ENCODE assay signal across 10 cellular contexts in genomic region chr11:117201906-117202305, GRCh38. TPM values are rescaled to one million over a fixed set of nuclear protein-coding genes. Genes with fewer than 3 reads are reported as not detected.
DNase-seq lines count a peak whose midpoint lies in the region; ATAC-seq and TF ChIP-seq lines count a peak whose summit lies in the region.
"Had no signal": no experiment of that assay in that cellular context is flagged by ENCODE, and none has a peak within 500 bp of the region (broad histone marks: within the 10 kb centered on the region; RNA-seq: fewer than 3 reads in every experiment).

No MANE protein-coding gene starts in this region.

- peak overlapping the region; percentile 25; the same call in 1 of the 2 replicates for H4K5ac ChIP-seq in IMR-90 (ENCODE audit: low read depth, low read length)

- TF ChIP-seq POLR2A in IMR-90 (IDR thresholded peaks at IDR 0.05; ENCODE audit: low read depth, low read length) = peak; percentile 18; the same call in 1 of the 2 replicates

- H2BK120ac ChIP-seq in IMR-90 (ENCODE audit: low read depth, low read length) = no peak overlapping the region

- H3K4me1 ChIP-seq in IMR-90 (ENCODE audit: control insufficient read depth, insufficient read depth, low read length) = peaks cover 46% of the 10 kb centered on the region
- peaks cover 8 to 41% of the 10 kb centered on the region in 2 donors for H3K4me1 ChIP-seq in muscle layer of duodenum (ENCODE audit: control insufficient read depth in 1 of 2, insufficient read depth in 2 of 2, low read length in 2 of 2)
- H3K4me1 ChIP-seq in tibial artery = peaks cover 0 to 52% (median 37%) of the 10 kb centered on the region in 4 donors
- H3K4me1 ChIP-seq: HAP-1 had no signal

- peak overlapping the region; percentile 80 for H3K4me2 ChIP-seq in IMR-90 (ENCODE audit: low read depth, low read length)

- H3K4me1 Mint-ChIP-seq in dendritic cell treated with granulocyte-macrophage colony-stimulating factor and Interleukin-4, amounts not matched to agents 40 ng/mL and 50 ng/mL, for 4 days (ENCODE audit: low read depth) = peaks cover 24% of the 10 kb centered on the region
- H3K4me1 Mint-ChIP-seq: activated CD4-positive, alpha-beta T cell treated with anti-CD3 and anti-CD28 coated beads for 36 hours had no signal

- H3K36me3 Mint-ChIP-seq in dendritic cell treated with granulocyte-macrophage colony-stimulating factor and Interleukin-4, amounts not matched to agents 40 ng/mL and 50 ng/mL, for 4 days (ENCODE audit: low read depth) = peaks cover 72% of the 10 kb centered on the region

- WGBS in IMR-90 (ENCODE audit: extremely low coverage in 2 of 2, insufficient read length in 1 of 2), 2 experiments = 70% methylated on average over 2 of the region's 6 CpGs; no CpG with 5 or more reads in 1 of the 2 experiments

- peak overlapping the region; percentile 97 for H2AK5ac ChIP-seq in IMR-90 (ENCODE audit: low read depth, low read length)

- no peak overlapping the region for H2BK20ac ChIP-seq in IMR-90 (ENCODE audit: low read depth, low read length)

- peak overlapping the region; percentile 16 for H3K27ac Mint-ChIP-seq in dendritic cell treated with granulocyte-macrophage colony-stimulating factor and Interleukin-4, amounts not matched to agents 40 ng/mL and 50 ng/mL, for 4 days
- H3K27ac Mint-ChIP-seq: activated CD4-positive, alpha-beta T cell treated with anti-CD3 and anti-CD28 coated beads for 36 hours had no signal

- DNase-seq in IMR-90 (no peak), tibial artery (peak in 1 of 2 donors; percentile 82), amygdala (lab: John Stamatoyannopoulos, UW) (no peak)
- DNase-seq: activated CD4-positive, alpha-beta T cell treated with anti-CD3 and anti-CD28 coated beads for 36 hours had no signal

- H4K91ac ChIP-seq in IMR-90 (ENCODE audit: insufficient read depth, low read depth, low read length) = peak overlapping the region; percentile 78; the same call in 1 of the 2 replicates

- H3K27ac ChIP-seq in IMR-90 (ENCODE audit: insufficient read depth, low read length) (peak overlapping the region; percentile 91), muscle layer of duodenum (ENCODE audit: low read length) (peak overlapping the region; percentile 97), tibial artery (peak overlapping the region; percentile 97 to 98)
- H3K27ac ChIP-seq: SK-N-MC had no signal

- H4K8ac ChIP-seq in IMR-90 (ENCODE audit: low read depth in 2 of 2, low read length in 2 of 2) = peak overlapping the region; percentile 93 to 96; a peak in 3 of 4 replicates

- H3K14ac ChIP-seq in IMR-90 (replicated peaks; ENCODE audit: low read depth, low read length) = peak overlapping the region; percentile 98

- intact Hi-C loops in IMR-90 (cut with micrococcal nuclease) = no loop called here
- intact Hi-C loops in dendritic cell treated with granulocyte-macrophage colony-stimulating factor and Interleukin-4, amounts not matched to agents 40 ng/mL and 50 ng/mL, for 4 days (cut with micrococcal nuclease) = no loop called here
- intact Hi-C loops in tibial artery (cut with DNase I; ENCODE audit: low total_unique reads) = no loop called here

- H3K23ac ChIP-seq in IMR-90 (ENCODE audit: low read depth, low read length) = peak overlapping the region; percentile 91

- CTCF ChIA-PET in IMR-90 (lab: Yijun Ruan, JAX) = interaction anchor here (0.7 kb wide), 1 partner anchor 21 kb away, joined by 4 read pairs; no protein-coding TSS in a partner anchor

- peak overlapping the region; percentile 49 for H3K4me3 ChIP-seq in IMR-90 (ENCODE audit: insufficient read depth, low read depth, low read length)
- peak overlapping the region; percentile 88 to 90 for H3K4me3 ChIP-seq in muscle layer of duodenum (ENCODE audit: low read depth in 1 of 2, low read length in 2 of 2)
- H3K4me3 ChIP-seq in tibial artery = peak overlapping the region; percentile 70 to 96
- H3K4me3 ChIP-seq: HAP-1, SK-N-MC had no signal

- peaks cover 28% of the 10 kb centered on the region for H3K9me1 ChIP-seq in IMR-90 (ENCODE audit: insufficient read depth, low read length)

- POLR2A ChIA-PET in IMR-90 (lab: Charles Lee; ENCODE audit: unreplicated experiment) = interaction anchor here (0.7 to 1.8 kb wide), 2 partner anchors 20 to 24 kb away, joined by 3 to 6 read pairs; partner anchors contain the start of gene SIDT2

- no peak overlapping the region for H2BK15ac ChIP-seq in IMR-90 (ENCODE audit: low read depth, low read length)

- H2BK5ac ChIP-seq in IMR-90 (ENCODE audit: low read depth, low read length, poor library complexity, severe bottlenecking) = peak overlapping the region; percentile 83

- H3K9ac ChIP-seq in IMR-90 (ENCODE audit: low read depth, low read length) = peak overlapping the region; percentile 92

- H3K27me3 Mint-ChIP-seq in dendritic cell treated with granulocyte-macrophage colony-stimulating factor and Interleukin-4, amounts not matched to agents 40 ng/mL and 50 ng/mL, for 4 days = no peaks in the 10 kb centered on the region
- H3K27me3 Mint-ChIP-seq: activated CD4-positive, alpha-beta T cell treated with anti-CD3 and anti-CD28 coated beads for 36 hours had no signal

- BruUV-seq in IMR-90 (replicated peaks; lab: Mats Ljungman, UMichigan) = no TSS peak

- TF ChIP-seq CTCF in IMR-90 (conservative IDR thresholded peaks at IDR 0.05; ENCODE audit: low read depth, low read length) (no peak), tibial artery (IDR thresholded peaks at IDR 0.05) (no peak)

- H3K36me3 ChIP-seq in IMR-90 (ENCODE audit: control insufficient read depth, insufficient read depth, low read length) (peaks cover 45% of the 10 kb centered on the region), muscle layer of duodenum (ENCODE audit: control insufficient read depth in 1 of 2, insufficient read depth in 2 of 2, low read length in 2 of 2) (peaks cover 27 to 30% of the 10 kb centered on the region in 2 donors), tibial artery (peaks cover 49 to 63% (median 54%) of the 10 kb centered on the region in 3 donors)

- peaks cover 29 to 67% of the 10 kb centered on the region in 2 experiments for H3K79me1 ChIP-seq in IMR-90 (ENCODE audit: low read depth in 1 of 2, low read length in 2 of 2)

- dilution Hi-C loops in IMR-90 (cut with HindIII; ENCODE audit: low sequenced_read_pairs, unreplicated experiment) = no loop called here

- no peak for TF ChIP-seq RAD21 in IMR-90 (IDR thresholded peaks at IDR 0.05; ENCODE audit: low read length)

- peak overlapping the region; percentile 38 for H2AK9ac ChIP-seq in IMR-90 (replicated peaks; ENCODE audit: low read depth, low read length, poor library complexity)

- H3K9me3 ChIP-seq in IMR-90 (ENCODE audit: control insufficient read depth, insufficient read depth, low read length) (no peaks in the 10 kb centered on the region), muscle layer of duodenum (ENCODE audit: control insufficient read depth in 1 of 2, low read length in 2 of 2) (no peaks in the 10 kb centered on the region), tibial artery (no peaks in the 10 kb centered on the region)
- H3K9me3 ChIP-seq: HAP-1 had no signal

- H3K18ac ChIP-seq in IMR-90 (ENCODE audit: low read depth, low read length) = peak overlapping the region; percentile 65; the same call in 1 of the 2 replicates

- no peak overlapping the region for H3K4me3 Mint-ChIP-seq in dendritic cell treated with granulocyte-macrophage colony-stimulating factor and Interleukin-4, amounts not matched to agents 40 ng/mL and 50 ng/mL, for 4 days
- H3K4me3 Mint-ChIP-seq: activated CD4-positive, alpha-beta T cell treated with anti-CD3 and anti-CD28 coated beads for 36 hours had no signal

- in situ Hi-C loops in IMR-90 (cut with MboI; ENCODE audit: low sequenced_read_pairs) = no loop called here

- peak overlapping the region; percentile 50; the same call in 1 of the 2 replicates for H3K56ac ChIP-seq in IMR-90 (ENCODE audit: extremely low read depth, insufficient read depth, low read length)

- H2AFZ ChIP-seq in IMR-90 (replicated peaks; ENCODE audit: low read length, poor library complexity) = peak overlapping the region; percentile 4

- H3K4ac ChIP-seq in IMR-90 (ENCODE audit: low read depth, low read length) = peak overlapping the region; percentile 96

- H4K20me1 ChIP-seq in IMR-90 (ENCODE audit: insufficient read depth, low read length) = peaks cover 58% of the 10 kb centered on the region

- no peaks in the 10 kb centered on the region for H3K9me3 Mint-ChIP-seq in dendritic cell treated with granulocyte-macrophage colony-stimulating factor and Interleukin-4, amounts not matched to agents 40 ng/mL and 50 ng/mL, for 4 days

- no peaks in the 10 kb centered on the region for H3K27me3 ChIP-seq in IMR-90 (ENCODE audit: control insufficient read depth, insufficient read depth, low read length)
- H3K27me3 ChIP-seq in muscle layer of duodenum (ENCODE audit: low read depth, low read length) = no peaks in the 10 kb centered on the region
- H3K27me3 ChIP-seq in tibial artery = no peaks in the 10 kb centered on the region

- ATAC-seq in IMR-90 (ENCODE audit: low read depth) (no peak), HG02973 (IDR thresholded peaks at IDR 0.05; ENCODE audit: unreplicated experiment) (no peak), GM21423 (IDR thresholded peaks at IDR 0.05; ENCODE audit: unreplicated experiment) (no peak)
- ATAC-seq: activated CD4-positive, alpha-beta T cell treated with anti-CD3 and anti-CD28 coated beads for 36 hours had no signal

TF ChIP-seq in IMR-90, 13 proteins besides CTCF, POLR2A, EP300 and RAD21 (continues in another document):
- TF ChIP-seq RCOR1 (IDR thresholded peaks at IDR 0.05; ENCODE audit: insufficient replicate concordance, low read length) = no peak

RNA-seq across cellular contexts. Expression of gene TAGLN, which starts 2.7 kb away (rescaled TPM):
- total RNA-seq in IMR-90 (2012; rRNA removed) = 1,558 and 2,558 TPM in 2 replicates
- polyA plus RNA-seq in IMR-90 (2012; rRNA removed) = 3,760 and 3,780 TPM in 2 replicates
- 3,517 and 4,395 TPM in 2 replicates for polyA plus RNA-seq in IMR-90 (2012; cell fraction: cytosol; rRNA removed)
- 1,556 and 1,814 TPM in 2 replicates for polyA plus RNA-seq in IMR-90 (2012; cell fraction: nucleus; rRNA removed; ENCODE audit: low replicate concordance)

RNA-seq across cellular contexts. Expression of gene SIDT2, which starts 23.4 kb away (rescaled TPM):
- total RNA-seq in IMR-90 (2012; rRNA removed) = 6.7 and 7.3 TPM in 2 replicates
- 29.7 and 30.3 TPM in 2 replicates for polyA plus RNA-seq in IMR-90 (2012; rRNA removed)
- 13.2 and 30.9 TPM in 2 replicates for polyA plus RNA-seq in IMR-90 (2012; cell fraction: cytosol; rRNA removed)
- 68.9 and 117 TPM in 2 replicates for polyA plus RNA-seq in IMR-90 (2012; cell fraction: nucleus; rRNA removed; ENCODE audit: low replicate concordance)

RNA-seq across cellular contexts. Expression of gene PCSK7, which starts 30.0 kb away (rescaled TPM):
- total RNA-seq in IMR-90 (2012; rRNA removed) = 35.8 and 36.7 TPM in 2 replicates
- polyA plus RNA-seq in IMR-90 (2012; rRNA removed) = 48.4 and 54.3 TPM in 2 replicates
- 30.1 and 48.3 TPM in 2 replicates for polyA plus RNA-seq in IMR-90 (2012; cell fraction: cytosol; rRNA removed)
- 117 and 148 TPM in 2 replicates for polyA plus RNA-seq in IMR-90 (2012; cell fraction: nucleus; rRNA removed; ENCODE audit: low replicate concordance)

RNA-seq across cellular contexts. Expression of gene RNF214, which starts 30.6 kb away (rescaled TPM):
- total RNA-seq in IMR-90 (2012; rRNA removed) = 7.5 and 7.9 TPM in 2 replicates
- 14.8 and 16.1 TPM in 2 replicates for polyA plus RNA-seq in IMR-90 (2012; rRNA removed)
- polyA plus RNA-seq in IMR-90 (2012; cell fraction: cytosol; rRNA removed) = 5.5 and 11.0 TPM in 2 replicates
- 18.9 and 25.0 TPM in 2 replicates for polyA plus RNA-seq in IMR-90 (2012; cell fraction: nucleus; rRNA removed; ENCODE audit: low replicate concordance)

RNA-seq across cellular contexts. Expression of gene PAFAH1B2, which starts 57.8 kb away (rescaled TPM):
- total RNA-seq in IMR-90 (2012; rRNA removed) = 213 and 280 TPM in 2 replicates
- polyA plus RNA-seq in IMR-90 (2012; rRNA removed) = 24.2 and 29.8 TPM in 2 replicates
- polyA plus RNA-seq in IMR-90 (2012; cell fraction: cytosol; rRNA removed) = 10.3 and 25.1 TPM in 2 replicates
- 7.3 and 18.9 TPM in 2 replicates for polyA plus RNA-seq in IMR-90 (2012; cell fraction: nucleus; rRNA removed; ENCODE audit: low replicate concordance)
